Comparison of ENCODE assay signal across 26 cellular contexts in genomic region chr2:211354481-211354880, GRCh38.
"Had no signal": no experiment of that assay in that cellular context is flagged by ENCODE, and none has a peak within 500 bp of the region (broad histone marks: within the 10 kb centered on the region; RNA-seq: fewer than 3 reads in every experiment).

No MANE protein-coding gene starts in this region.

- ATAC-seq: activated CD4-positive, alpha-beta T cell treated with anti-CD3 and anti-CD28 coated beads for 36 hours; activated CD8-positive, alpha-beta memory T cell treated with anti-CD3 and anti-CD28 coated beads, Interleukin-2, amount 10 ng/mL, durations not matched to agents 7 days and 5 days; activated CD8-positive, alpha-beta T cell treated with anti-CD3 and anti-CD28 coated beads, Interleukin-2, amount 10 ng/mL, durations not matched to agents 7 days and 5 days; activated naive CD8-positive, alpha-beta T cell treated with anti-CD3 and anti-CD28 coated beads, Interleukin-2, amount 50 U/mL, for 24 hours; body of pancreas; esophagus mucosa had no signal

- DNase-seq: activated CD4-positive, alpha-beta memory T cell treated with anti-CD3 and anti-CD28 coated beads for 36 hours; activated CD4-positive, alpha-beta T cell treated with anti-CD3 and anti-CD28 coated beads for 36 hours; activated CD4-positive, alpha-beta T cell treated with anti-CD3 and anti-CD28 coated beads, Interleukin-2, amount 10 ng/mL, durations not matched to agents 24 days and 14 days; activated CD4-positive, CD25-positive, alpha-beta regulatory T cell; activated CD4-positive, CD25-positive, alpha-beta regulatory T cell treated with anti-CD3 and anti-CD28 coated beads, Interleukin-2, amount 50 U/mL, for 72 hours; activated CD8-positive, alpha-beta memory T cell treated with anti-CD3 and anti-CD28 coated beads, Interleukin-2, amount 10 ng/mL, durations not matched to agents 7 days and 5 days; activated CD8-positive, alpha-beta memory T cell treated with anti-CD3 and anti-CD28 coated beads, Interleukin-2, amount 50 U/mL, for 4 hours; activated CD8-positive, alpha-beta T cell treated with anti-CD3 and anti-CD28 coated beads, Interleukin-2, amount 10 ng/mL, durations not matched to agents 7 days and 5 days; activated effector memory CD4-positive, alpha-beta T cell treated with anti-CD3 and anti-CD28 coated beads, Interleukin-2, amount 50 U/mL, for 16 hours; activated naive CD4-positive, alpha-beta T cell treated with anti-CD3 and anti-CD28 coated beads for 36 hours; activated naive CD8-positive, alpha-beta T cell treated with anti-CD3 and anti-CD28 coated beads for 36 hours; activated naive CD8-positive, alpha-beta T cell treated with anti-CD3 and anti-CD28 coated beads, Interleukin-2, amount 50 U/mL, for 24 hours; activated T-cell treated with anti-CD3 and anti-CD28 coated beads, Interleukin-2, amount 50 U/mL, for 1 hour; activated T-cell treated with anti-CD3 and anti-CD28 coated beads, Interleukin-2, amount 50 U/mL, for 48 hours; adrenal gland; amygdala; aorta; body of pancreas; central memory CD4-positive, alpha-beta T cell; cerebellar nuclear complex; colonic mucosa; effector CD8-positive, alpha-beta T cell; foreskin fibroblast; T-helper 2 cell had no signal

- H3K4me3 ChIP-seq: adrenal gland, body of pancreas, cardiac muscle cell, colonic mucosa had no signal
